8 cellular contexts compared by ENCODE assay signal in the genomic region with DNA sequence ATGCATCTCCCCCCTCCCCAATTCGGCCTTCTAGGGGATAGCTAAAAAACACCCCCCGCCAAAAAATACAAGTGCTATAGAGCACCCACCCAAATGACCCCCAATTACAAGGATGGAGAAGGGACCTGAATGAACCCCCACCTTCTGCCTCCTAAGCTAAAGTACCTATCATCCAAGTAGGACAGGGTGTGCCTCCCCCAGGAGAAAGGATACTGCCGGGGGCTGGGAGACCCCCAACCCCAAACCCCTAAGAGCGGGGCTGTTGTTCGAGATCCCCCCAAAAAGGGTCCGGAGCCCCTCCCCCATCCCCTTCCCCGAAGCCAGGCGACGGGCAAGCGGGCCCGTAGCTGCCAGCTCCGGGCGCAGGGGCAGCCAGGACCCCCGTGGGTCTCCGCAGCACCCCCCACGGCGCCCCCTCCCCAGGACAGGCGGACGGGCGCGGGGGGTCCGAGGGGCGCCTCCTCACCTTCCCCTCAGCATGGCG. TPM values are rescaled to one million over a fixed set of nuclear protein-coding genes. Genes with fewer than 3 reads are reported as not detected.
DNase-seq lines count a peak whose midpoint lies in the region; ATAC-seq, FAIRE-seq and TF ChIP-seq lines count a peak whose summit lies in the region.

No MANE protein-coding gene starts in this region.

- H3K4ac ChIP-seq in H1 (replicated peaks; ENCODE audit: insufficient read length, low read depth, low read length) = peak overlapping the region; percentile 89
- H3K4ac ChIP-seq in neuronal stem cell (ENCODE audit: low read length) = peak overlapping the region; percentile 14

- H4K8ac ChIP-seq in H1 (ENCODE audit: extremely low read depth, insufficient read depth, low read length) (peak overlapping the region; percentile 81; the same call in 1 of the 2 replicates), neuronal stem cell (ENCODE audit: low read depth, low read length) (no peak overlapping the region)

- CTCF ChIA-PET in CD4-positive, alpha-beta T cell (lab: Charles Lee) = interaction anchor here (1.1 kb wide), 1 partner anchor 32 kb away, joined by 3 read pairs; no protein-coding TSS in a partner anchor
- CTCF ChIA-PET in H1 (lab: Charles Lee; ENCODE audit: partially characterized antibody) = interaction anchor here (1.6 kb wide), 1 partner anchor 32 kb away, joined by 6 read pairs; no protein-coding TSS in a partner anchor

- H3K27me3 Mint-ChIP-seq in CD4-positive, alpha-beta T cell = no peaks in the 10 kb centered on the region

- H3K79me1 ChIP-seq in H1 (ENCODE audit: low read depth, low read length) = peaks cover 5% of the 10 kb centered on the region; the same call in 1 of the 2 replicates
- H3K79me1 ChIP-seq in neuronal stem cell (ENCODE audit: low read depth, low read length) = no peaks in the 10 kb centered on the region

- TF ChIP-seq POLR2A in NB4 (IDR thresholded peaks at IDR 0.05; ENCODE audit: extremely low read depth, insufficient read length) (no peak), H1 (IDR thresholded peaks at IDR 0.05; ENCODE audit: control extremely low read depth in 1 of 2, low read depth in 2 of 2, low read length in 2 of 2) (no peak)

- H3K27ac ChIP-seq in CD4-positive, alpha-beta T cell (ENCODE audit: low read depth, low read length) = peak overlapping the region; percentile 99
- peak overlapping the region; percentile 99 for H3K27ac ChIP-seq in H1 (ENCODE audit: low read depth, low read length)
- peak overlapping the region; percentile 93 for H3K27ac ChIP-seq in neuronal stem cell (replicated peaks; ENCODE audit: low read length)

- H3K23ac ChIP-seq in H1 (ENCODE audit: insufficient read length) (no peak overlapping the region), neuronal stem cell (ENCODE audit: low read depth, low read length, poor library complexity) (peak overlapping the region; percentile 98)

- DNase-seq in CD4-positive, alpha-beta T cell = no peak
- no peak for DNase-seq in NB4 (ENCODE audit: low read depth)
- no peak for DNase-seq in H1 (ENCODE audit: low read depth in 1 of 2, low spot score in 2 of 2)
- peak; percentile 45 for DNase-seq in neuronal stem cell (ENCODE audit: low spot score)
- DNase-seq in NCI-H1930 (lab: John Stamatoyannopoulos, UW) = no peak
- DNase-seq in NAMALWA (ENCODE audit: low spot score) = no peak

- no peak overlapping the region; the same call in 1 of the 2 replicates for H2BK20ac ChIP-seq in H1 (ENCODE audit: low read length)

- H4K20me1 ChIP-seq in H1 (replicated peaks in 1 of 2; ENCODE audit: control insufficient read depth in 1 of 2, insufficient read depth in 2 of 2, low read length in 2 of 2) = no peaks in the 10 kb centered on the region

- H2BK15ac ChIP-seq in H1 (ENCODE audit: low read length) (no peak overlapping the region), neuronal stem cell (ENCODE audit: low read length) (no peak overlapping the region)

- no peaks in the 10 kb centered on the region for H3K9me3 Mint-ChIP-seq in CD4-positive, alpha-beta T cell

- H4K91ac ChIP-seq in H1 (replicated peaks; ENCODE audit: insufficient read length, low read length) (peak overlapping the region; percentile 37), neuronal stem cell (ENCODE audit: low read depth, low read length, poor library complexity) (peak overlapping the region; percentile 48)

- TF ChIP-seq CTCF in CD4-positive, alpha-beta T cell (IDR thresholded peaks at IDR 0.05) = no peak
- TF ChIP-seq CTCF in NB4 (IDR thresholded peaks at IDR 0.05; ENCODE audit: low read depth, low read length) (no peak), H1 (IDR thresholded peaks at IDR 0.05; ENCODE audit: control extremely low read depth in 1 of 3, insufficient read depth in 1 of 3, low read depth in 1 of 3, low read length in 3 of 3) (no peak)

- H2AFZ ChIP-seq in H1 (ENCODE audit: low read length) (no peak overlapping the region), neuronal stem cell (ENCODE audit: low read length) (peak overlapping the region; percentile 77)

- H3K18ac ChIP-seq in H1 (ENCODE audit: extremely low read depth, low read length) (peak overlapping the region; percentile 86; the same call in 1 of the 2 replicates), neuronal stem cell (ENCODE audit: low read length) (peak overlapping the region; percentile 97)

- H3K9ac ChIP-seq in H1 (replicated peaks in 1 of 4; ENCODE audit: extremely low read depth in 1 of 4, low read depth in 3 of 4, low read length in 3 of 4) (peak overlapping the region; percentile 94 to 99 (median 96)), neuronal stem cell (ENCODE audit: low read depth, low read length, poor library complexity) (peak overlapping the region; percentile 91)

- H2BK5ac ChIP-seq in H1 (ENCODE audit: low read depth, low read length) (peak overlapping the region; percentile 95), neuronal stem cell (ENCODE audit: low read length) (peak overlapping the region; percentile 95)

- peaks cover 0 to 24% (median 2%) of the 10 kb centered on the region in 4 experiments; a peak in 4 of 8 replicates for H3K36me3 ChIP-seq in H1 (ENCODE audit: control insufficient read depth in 2 of 4, insufficient read depth in 4 of 4, low read length in 3 of 4)
- H3K36me3 ChIP-seq in neuronal stem cell (replicated peaks in 1 of 2; ENCODE audit: control insufficient read depth in 2 of 2, insufficient read depth in 2 of 2, low read length in 2 of 2) = peaks cover 0 to 39% of the 10 kb centered on the region in 2 donors

- no peaks in the 10 kb centered on the region for H3K9me3 ChIP-seq in CD4-positive, alpha-beta T cell (ENCODE audit: control insufficient read depth, low read length)
- H3K9me3 ChIP-seq in H1 (ENCODE audit: insufficient read depth in 2 of 2, low read depth in 1 of 2, low read length in 1 of 2) (no peaks in the 10 kb centered on the region), neuronal stem cell (replicated peaks in 1 of 2; ENCODE audit: control insufficient read depth in 2 of 2, insufficient read depth in 1 of 2, low read depth in 1 of 2, low read length in 2 of 2) (no peaks in the 10 kb centered on the region)

- TF ChIP-seq EP300 in H1 (IDR thresholded peaks at IDR 0.05; ENCODE audit: borderline replicate concordance in 1 of 2, low read depth in 2 of 2, low read length in 2 of 2) = no peak

- H3K56ac ChIP-seq in H1 (replicated peaks; ENCODE audit: insufficient read length, low read depth, low read length) = peak overlapping the region; percentile 96

- H3K4me3 Mint-ChIP-seq in CD4-positive, alpha-beta T cell = peak overlapping the region; percentile 98

- H3K23me2 ChIP-seq in H1 (ENCODE audit: low read depth, low read length) = peaks cover 12% of the 10 kb centered on the region

- POLR2A ChIA-PET in CD4-positive, alpha-beta T cell (lab: Charles Lee) = interaction anchor here (0.7 to 10.4 kb wide), 14 partner anchors 9 to 251 kb away, joined by 3 to 124 read pairs (median 18); a partner anchor contains a TSS
- POLR2A ChIA-PET in H1 (lab: Charles Lee; ENCODE audit: partially characterized antibody) = interaction anchor here (0.7 to 12.2 kb wide), 13 partner anchors 9 to 320 kb away, joined by 3 to 209 read pairs (median 5); a partner anchor contains a TSS

- peaks cover 52% of the 10 kb centered on the region for H3K4me1 Mint-ChIP-seq in CD4-positive, alpha-beta T cell (ENCODE audit: low read depth)

- TF ChIP-seq RAD21 in H1 (IDR thresholded peaks at IDR 0.05 in 1 of 2, conservative IDR thresholded peaks at IDR 0.05 in 1 of 2; ENCODE audit: low read depth in 2 of 2, low read length in 2 of 2) = no peak

- intact Hi-C loops in CD4-positive, alpha-beta T cell (cut with DNase I, micrococcal nuclease) = loop anchor here (2.0 to 5.0 kb wide), 5 partner anchors 17 to 254 kb away; a partner anchor contains a TSS

- no peak for FAIRE-seq in H1 (lab: Jason Lieb, UNC)

- peak overlapping the region; percentile 70 for H3K14ac ChIP-seq in H1 (ENCODE audit: insufficient read length)
- no peak overlapping the region for H3K14ac ChIP-seq in neuronal stem cell (ENCODE audit: low read length)

- ATAC-seq in CD4-positive, alpha-beta T cell (ENCODE audit: poor library complexity) = no peak
- no peak for ATAC-seq in GM18867 (IDR thresholded peaks at IDR 0.05; ENCODE audit: unreplicated experiment)
- ATAC-seq in HG02763 (IDR thresholded peaks at IDR 0.05; ENCODE audit: unreplicated experiment) = no peak

- H3K27me3 ChIP-seq in CD4-positive, alpha-beta T cell (ENCODE audit: control insufficient read depth, insufficient read depth, low read length) = no peaks in the 10 kb centered on the region
- H3K27me3 ChIP-seq in H1 (replicated peaks in 1 of 4; ENCODE audit: control insufficient read depth in 3 of 4, extremely low read depth in 1 of 4, insufficient read depth in 3 of 4, low read length in 3 of 4) (no peaks in the 10 kb centered on the region), neuronal stem cell (ENCODE audit: control insufficient read depth in 3 of 3, insufficient read depth in 3 of 3, low read depth in 1 of 3, low read length in 3 of 3) (no peaks in the 10 kb centered on the region)

- H2BK120ac ChIP-seq in H1 (replicated peaks; ENCODE audit: low read depth, low read length) (no peak overlapping the region), neuronal stem cell (ENCODE audit: low read depth, low read length) (peak overlapping the region; percentile 88)

- H3K27ac Mint-ChIP-seq in CD4-positive, alpha-beta T cell = peak overlapping the region; percentile 98

- peaks cover 36% of the 10 kb centered on the region for H3K36me3 Mint-ChIP-seq in CD4-positive, alpha-beta T cell (ENCODE audit: low read depth)

- H3K79me2 ChIP-seq in H1 (ENCODE audit: control insufficient read depth in 1 of 2, insufficient read depth in 2 of 2, low read length in 2 of 2) = peaks cover 5 to 50% of the 10 kb centered on the region in 2 experiments

- peak overlapping the region; percentile 77 for H3K4me3 ChIP-seq in NB4 (ENCODE audit: low read depth, low read length)
- peak overlapping the region; percentile 88 to 94 (median 90) for H3K4me3 ChIP-seq in H1 (ENCODE audit: extremely low read depth in 1 of 4, insufficient read depth in 2 of 4, low read depth in 3 of 4, low read length in 4 of 4)
- peak overlapping the region; percentile 64 to 87 for H3K4me3 ChIP-seq in neuronal stem cell (ENCODE audit: low read length in 2 of 2)

- 0 out of 2 replicates have a peak overlapping the region, but pooled peaks have one; percentile 14 for H2AK5ac ChIP-seq in H1 (ENCODE audit: low read depth, low read length)
- H2AK5ac ChIP-seq in neuronal stem cell (ENCODE audit: low read depth, low read length) = peak overlapping the region; percentile 100

- H4K5ac ChIP-seq in H1 (ENCODE audit: insufficient read length, low read depth, low read length) = peak overlapping the region; percentile 78

- H3K4me2 ChIP-seq in H1 (ENCODE audit: insufficient read depth in 1 of 2, low read depth in 2 of 2, low read length in 2 of 2) = peak overlapping the region; percentile 73 to 88
- H3K4me2 ChIP-seq in neuronal stem cell (ENCODE audit: insufficient read depth, low read length, poor library complexity, severe bottlenecking) = peak overlapping the region; percentile 86

- H2BK12ac ChIP-seq in H1 (ENCODE audit: low read depth, low read length) = no peak overlapping the region
- no peak overlapping the region for H2BK12ac ChIP-seq in neuronal stem cell (ENCODE audit: low read length)

- WGBS in H1 (ENCODE audit: extremely low coverage in 1 of 2, insufficient coverage in 1 of 2, insufficient read length in 1 of 2, insufficient replicate concordance in 2 of 2, low coverage in 1 of 2, low lambda C conversion rate in 2 of 2, missing lambda C conversion rate in 1 of 2), 2 experiments = 0% methylated on average over 3 of the region's 24 CpGs; no CpG with 5 or more reads in 1 of the 2 experiments
- no CpG with 5 or more reads among the region's 24 CpGs for WGBS in neuronal stem cell (ENCODE audit: extremely low coverage in 2 of 2, insufficient read length in 2 of 2, insufficient replicate concordance in 1 of 2), 2 donors

- H3K4me1 ChIP-seq in H1 (replicated peaks in 1 of 4; ENCODE audit: control insufficient read depth in 3 of 4, insufficient read depth in 4 of 4, low read length in 3 of 4) = peaks cover 4 to 16% (median 15%) of the 10 kb centered on the region in 4 experiments; a peak in 6 of 7 replicates
- H3K4me1 ChIP-seq in neuronal stem cell (ENCODE audit: control insufficient read depth in 2 of 2, insufficient read depth in 1 of 2, low read depth in 1 of 2, low read length in 2 of 2) = peaks cover 8 to 26% of the 10 kb centered on the region in 2 donors

RNA-seq across cellular contexts. Expression of a gene that starts 1.9 kb away (rescaled TPM):
- total RNA-seq in CD4-positive, alpha-beta T cell = 10 to 100 TPM; 39.4 to 43.7 TPM
- 92.0 and 104 TPM in 2 replicates for total RNA-seq in H1 (2021; fragmentation: NEBNext Ultra II Directional; extraction: Animal tissue kit (Norgen Biotek cat#: 25700))
- polyA plus RNA-seq in H1 (2011; rRNA removed) = 6.6 and 9.8 TPM in 2 replicates
- 8.5 TPM for polyA plus RNA-seq in H1 (2011; cell fraction: cytosol; rRNA removed)
- polyA plus RNA-seq in H1 (2011; cell fraction: nucleus; rRNA removed) = 22.5 TPM
- polyA plus RNA-seq in H1 (2012, experiment 1 of 2) = 35.8 to 57.1 TPM (median 46.0 TPM) in 4 replicates
- 21.2 TPM for polyA plus RNA-seq in H1 (2012, experiment 2 of 2)
- 34.8 TPM for polyA plus RNA-seq in H1 (2013, experiment 1 of 2)
- 33.0 TPM for polyA plus RNA-seq in H1 (2013, experiment 2 of 2)
- 17.8 and 22.5 TPM in 2 replicates for polyA minus RNA-seq in H1 (2011; rRNA and poly(A)+ RNA removed)
- polyA minus RNA-seq in H1 (2011; cell fraction: cytosol; rRNA and poly(A)+ RNA removed) = 32.1 TPM
- polyA minus RNA-seq in H1 (2011; cell fraction: nucleus; rRNA and poly(A)+ RNA removed) = 20.7 TPM
- polyA plus RNA-seq in neuronal stem cell (2013, experiment 1 of 2) = 19.2 TPM
- 19.1 TPM for polyA plus RNA-seq in neuronal stem cell (2013, experiment 2 of 2)

RNA-seq across cellular contexts. Expression of a gene that starts 18.9 kb away (rescaled TPM):
- total RNA-seq in CD4-positive, alpha-beta T cell = 10 to 100 TPM; 29.6 to 30.9 TPM
- total RNA-seq in H1 (2021; fragmentation: NEBNext Ultra II Directional; extraction: Animal tissue kit (Norgen Biotek cat#: 25700)) = 268 and 273 TPM in 2 replicates
- 204 and 213 TPM in 2 replicates for polyA plus RNA-seq in H1 (2011; rRNA removed)
- polyA plus RNA-seq in H1 (2011; cell fraction: cytosol; rRNA removed) = 282 TPM
- polyA plus RNA-seq in H1 (2011; cell fraction: nucleus; rRNA removed) = 128 TPM
- polyA plus RNA-seq in H1 (2012, experiment 1 of 2) = 252 to 307 TPM (median 272 TPM) in 4 replicates
- 223 TPM for polyA plus RNA-seq in H1 (2012, experiment 2 of 2)
- 207 TPM for polyA plus RNA-seq in H1 (2013, experiment 1 of 2)
- 212 TPM for polyA plus RNA-seq in H1 (2013, experiment 2 of 2)
- 127 and 143 TPM in 2 replicates for polyA minus RNA-seq in H1 (2011; rRNA and poly(A)+ RNA removed)
- 79.1 TPM for polyA minus RNA-seq in H1 (2011; cell fraction: cytosol; rRNA and poly(A)+ RNA removed)
- polyA minus RNA-seq in H1 (2011; cell fraction: nucleus; rRNA and poly(A)+ RNA removed) = 38.4 TPM
- polyA plus RNA-seq in neuronal stem cell (2013, experiment 1 of 2) = 238 TPM
- polyA plus RNA-seq in neuronal stem cell (2013, experiment 2 of 2) = 232 TPM
